10 cellular contexts compared by ENCODE assay signal in the genomic region with DNA sequence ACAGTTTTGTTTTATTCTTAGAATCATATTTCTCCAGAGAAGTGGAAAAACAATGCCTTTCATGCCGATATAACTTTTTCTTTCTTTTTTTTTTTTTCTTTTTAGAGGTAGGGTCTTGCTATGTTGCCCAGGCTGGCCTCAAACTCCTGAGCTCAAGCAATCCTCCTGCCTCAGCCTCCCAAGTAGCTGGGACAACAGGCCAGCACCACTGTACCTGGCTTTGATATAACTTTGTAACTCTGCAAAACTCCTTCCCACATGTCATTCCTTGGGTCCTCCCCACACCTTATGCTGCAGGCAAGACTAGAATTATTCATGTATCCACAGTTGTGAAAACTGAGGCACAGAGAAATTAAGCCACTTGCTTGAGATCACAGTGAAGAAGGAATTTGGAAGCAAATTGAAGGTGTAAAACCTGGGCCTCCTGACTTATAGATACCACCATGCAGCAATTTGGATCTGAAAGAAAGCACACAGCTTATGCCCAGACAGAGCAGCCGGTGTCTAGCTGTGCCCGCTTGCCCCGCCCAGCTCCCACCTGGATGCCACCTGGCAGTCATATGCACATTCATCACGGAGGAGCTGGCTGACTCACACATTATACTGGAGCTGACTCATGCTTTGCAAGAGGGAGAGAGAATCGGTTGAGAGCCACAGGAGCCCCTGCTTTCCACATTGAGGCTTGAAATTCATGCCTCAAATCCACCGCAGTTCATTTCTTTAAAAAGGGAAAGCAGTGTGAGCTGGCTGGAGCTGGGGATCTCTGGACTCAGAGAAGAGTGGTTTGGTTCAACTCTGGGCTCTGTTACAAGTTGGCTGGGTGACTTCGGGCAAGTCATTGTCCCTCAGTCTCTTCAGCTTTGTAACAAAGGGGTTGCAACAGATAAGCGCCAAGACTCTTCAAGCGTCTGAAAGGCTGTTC. TPM values are rescaled to one million over a fixed set of nuclear protein-coding genes. Genes with fewer than 3 reads are reported as not detected.
A peak's percentile ranks its signal among the peaks of the same experiment; 100 is the strongest.
DNase-seq lines count a peak whose midpoint lies in the region; ATAC-seq and TF ChIP-seq lines count a peak whose summit lies in the region.
"Had no signal": no experiment of that assay in that cellular context is flagged by ENCODE, and none has a peak within 500 bp of the region (broad histone marks: within the 10 kb centered on the region; RNA-seq: fewer than 3 reads in every experiment).

No MANE protein-coding gene starts in this region.

- H3K36me3 Mint-ChIP-seq in mesothelial cell of epicardium = no peaks in the 10 kb centered on the region

- peak overlapping the region; percentile 50 to 65 for H3K27ac ChIP-seq in breast epithelium
- H3K27ac ChIP-seq: psoas muscle, VCaP had no signal

- peak; percentile 55 for DNase-seq in activated CD4-positive, alpha-beta T cell treated with anti-CD3 and anti-CD28 coated beads for 48 hours
- DNase-seq in activated CD4-positive, alpha-beta T cell treated with anti-CD3 and anti-CD28 coated beads for 1 hour = no peak
- DNase-seq in NCI-H2196 (lab: John Stamatoyannopoulos, UW; ENCODE audit: unreplicated experiment) (peak; percentile 88), breast epithelium (ENCODE audit: low spot score in 2 of 2) (peak; percentile 73 to 80), mesothelial cell of epicardium (ENCODE audit: low spot score in 2 of 2, unreplicated experiment in 2 of 2) (no peak), NCI-H1930 (lab: John Stamatoyannopoulos, UW) (no peak)
- DNase-seq: psoas muscle had no signal

- TF ChIP-seq CTCF in breast epithelium (IDR thresholded peaks at IDR 0.05) = no peak
- TF ChIP-seq CTCF in mesothelial cell of epicardium (IDR thresholded peaks at IDR 0.05; ENCODE audit: unreplicated experiment) = no peak

- H3K4me3 Mint-ChIP-seq in mesothelial cell of epicardium = no peak overlapping the region

- no peaks in the 10 kb centered on the region for H3K9me3 Mint-ChIP-seq in mesothelial cell of epicardium

- H3K27me3 Mint-ChIP-seq in mesothelial cell of epicardium (ENCODE audit: low read depth) = no peaks in the 10 kb centered on the region

- ATAC-seq in HG03175 (IDR thresholded peaks at IDR 0.05; ENCODE audit: unreplicated experiment) (no peak), HG03565 (IDR thresholded peaks at IDR 0.05; ENCODE audit: unreplicated experiment) (no peak)

- peak overlapping the region; percentile 92 for H3K27ac Mint-ChIP-seq in mesothelial cell of epicardium

- H3K27me3 ChIP-seq in breast epithelium = no peaks in the 10 kb centered on the region

- no peaks in the 10 kb centered on the region for H3K4me1 ChIP-seq in breast epithelium
- H3K4me1 ChIP-seq: psoas muscle had no signal

- TF ChIP-seq POLR2A in breast epithelium (IDR thresholded peaks at IDR 0.05) = no peak

- H3K4me3 ChIP-seq in breast epithelium = no peak overlapping the region
- H3K4me3 ChIP-seq: psoas muscle had no signal

- H3K36me3 ChIP-seq in breast epithelium = no peaks in the 10 kb centered on the region

- H3K4me1 Mint-ChIP-seq in mesothelial cell of epicardium = peaks cover 32% of the 10 kb centered on the region

- intact Hi-C loops in breast epithelium (cut with DNase I; ENCODE audit: low total_unique reads) = no loop called here

- H3K9me3 ChIP-seq in breast epithelium = no peaks in the 10 kb centered on the region
- H3K9me3 ChIP-seq: psoas muscle had no signal

RNA-seq across cellular contexts. Expression of a gene that starts 8.3 kb away (rescaled TPM):
- total RNA-seq in breast epithelium = 10 to 100 TPM; 29.5 to 78.9 (median 42.1) TPM
- total RNA-seq in mesothelial cell of epicardium = 786 to 841 TPM (median 827 TPM) in 3 replicates

Comparison
In these comparisons a context has a peak if more than half of its experiments do, and no peak if none do; other contexts are left out.
1. DNase-seq: peak in activated CD4-positive, alpha-beta T cell treated with anti-CD3 and anti-CD28 coated beads for 48 hours (single experiment), NCI-H2196 (single experiment) and breast epithelium (2 of 2); none in activated CD4-positive, alpha-beta T cell treated with anti-CD3 and anti-CD28 coated beads for 1 hour (single experiment), mesothelial cell of epicardium (0 of 2) and NCI-H1930 (0 of 2).